Comparison of ENCODE assay signal across 23 cellular contexts in the genomic region with DNA sequence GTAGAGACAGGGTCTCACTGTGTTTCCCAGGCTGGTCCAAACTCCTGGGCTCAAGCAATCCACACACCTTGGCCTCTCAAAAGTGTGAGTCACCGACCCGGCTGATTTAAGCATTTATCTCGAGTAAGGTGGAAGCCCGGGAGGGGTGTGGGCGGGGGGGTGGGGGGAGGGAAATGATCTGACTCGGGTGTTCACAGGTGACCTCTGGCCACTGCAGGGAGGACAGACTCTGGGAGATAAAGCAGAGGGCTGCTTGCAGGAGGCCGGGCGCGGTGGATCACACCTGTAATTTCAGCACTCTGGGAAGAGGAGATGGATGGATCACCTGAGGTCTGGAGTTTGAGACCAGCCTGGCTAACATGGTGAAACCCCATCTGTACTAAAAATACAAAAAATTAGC. TPM values are rescaled to one million over a fixed set of nuclear protein-coding genes. Genes with fewer than 3 reads are reported as not detected.
DNase-seq lines count a peak whose midpoint lies in the region; ATAC-seq and TF ChIP-seq lines count a peak whose summit lies in the region.
"Had no signal": no experiment of that assay in that cellular context is flagged by ENCODE, and none has a peak within 500 bp of the region (broad histone marks: within the 10 kb centered on the region; RNA-seq: fewer than 3 reads in every experiment).

No MANE protein-coding gene starts in this region.

- peaks cover 0 to 5% of the 10 kb centered on the region in 2 donors for H3K36me3 Mint-ChIP-seq in activated T-cell treated with anti-CD3 and anti-CD28 coated beads, Interleukin-2, amount 50 U/mL, for 72 hours (ENCODE audit: insufficient read depth in 2 of 2)
- H3K36me3 Mint-ChIP-seq in central memory CD8-positive, alpha-beta T cell (ENCODE audit: insufficient read depth), result peaks cover 51% of the 10 kb centered on the region
- peaks cover 2% of the 10 kb centered on the region for H3K36me3 Mint-ChIP-seq in progenitor cell of endocrine pancreas (ENCODE audit: insufficient read depth)

- H3K27ac Mint-ChIP-seq in activated T-cell treated with anti-CD3 and anti-CD28 coated beads, Interleukin-2, amount 50 U/mL, for 72 hours, result peak overlapping the region; percentile 65
- H3K27ac Mint-ChIP-seq in central memory CD8-positive, alpha-beta T cell (ENCODE audit: low read depth), result peak overlapping the region; percentile 75
- peak overlapping the region; percentile 41 for H3K27ac Mint-ChIP-seq in progenitor cell of endocrine pancreas
- H3K27ac Mint-ChIP-seq: CD14-positive monocyte had no signal

- no peaks in the 10 kb centered on the region for H3K27me3 Mint-ChIP-seq in activated T-cell treated with anti-CD3 and anti-CD28 coated beads, Interleukin-2, amount 50 U/mL, for 72 hours (ENCODE audit: low read depth)
- H3K27me3 Mint-ChIP-seq in central memory CD8-positive, alpha-beta T cell, result no peaks in the 10 kb centered on the region
- H3K27me3 Mint-ChIP-seq in progenitor cell of endocrine pancreas, result peaks cover 12% of the 10 kb centered on the region

- H3K4me3 Mint-ChIP-seq in activated T-cell treated with anti-CD3 and anti-CD28 coated beads, Interleukin-2, amount 50 U/mL, for 72 hours, result no peak overlapping the region
- no peak overlapping the region for H3K4me3 Mint-ChIP-seq in central memory CD8-positive, alpha-beta T cell
- no peak overlapping the region for H3K4me3 Mint-ChIP-seq in progenitor cell of endocrine pancreas (ENCODE audit: low read depth)
- H3K4me3 Mint-ChIP-seq: CD14-positive monocyte had no signal

- no peak for DNase-seq in activated T-cell treated with anti-CD3 and anti-CD28 coated beads, Interleukin-2, amount 50 U/mL, for 72 hours
- DNase-seq in activated T-cell treated with anti-CD3 and anti-CD28 coated beads, Interleukin-2, amount 50 U/mL, for 48 hours, result no peak
- no peak for DNase-seq in central memory CD8-positive, alpha-beta T cell (ENCODE audit: low spot score in 2 of 2)
- no peak for DNase-seq in progenitor cell of endocrine pancreas (ENCODE audit: low spot score, unreplicated experiment)
- no peak for DNase-seq in left cardiac atrium
- DNase-seq: DMS79 treated with DMSO at 0.1 percent for 48 hours, H7, KG1, NCI-H1092 treated with DMSO at 0.1 percent for 48 hours, NCI-H1436 treated with DMSO at 0.1 percent for 48 hours, NCI-H2029 treated with DMSO at 0.1 percent for 48 hours, NCI-H2171, NCI-H345, NCI-H524, NCI-H82, SHP77, SW 1271 had no signal

- H3K4me1 Mint-ChIP-seq in activated T-cell treated with anti-CD3 and anti-CD28 coated beads, Interleukin-2, amount 50 U/mL, for 72 hours (ENCODE audit: low read depth), result no peaks in the 10 kb centered on the region
- no peaks in the 10 kb centered on the region for H3K4me1 Mint-ChIP-seq in central memory CD8-positive, alpha-beta T cell
- H3K4me1 Mint-ChIP-seq in progenitor cell of endocrine pancreas (ENCODE audit: low read depth), result peaks cover 10% of the 10 kb centered on the region

- H3K9me3 Mint-ChIP-seq in activated T-cell treated with anti-CD3 and anti-CD28 coated beads, Interleukin-2, amount 50 U/mL, for 72 hours, result no peaks in the 10 kb centered on the region
- H3K9me3 Mint-ChIP-seq in central memory CD8-positive, alpha-beta T cell, result no peaks in the 10 kb centered on the region
- H3K9me3 Mint-ChIP-seq in progenitor cell of endocrine pancreas (ENCODE audit: low read depth), result no peaks in the 10 kb centered on the region

- TF ChIP-seq CTCF in progenitor cell of endocrine pancreas (IDR thresholded peaks at IDR 0.05; ENCODE audit: unreplicated experiment), result no peak

- ATAC-seq in activated T-cell treated with anti-CD3 and anti-CD28 coated beads, Interleukin-2, amount 50 U/mL, for 72 hours (replicated peaks in 1 of 2), result no peak
- ATAC-seq in central memory CD8-positive, alpha-beta T cell (replicated peaks; ENCODE audit: extremely low read depth, poor library complexity, severe bottlenecking), result no peak
- ATAC-seq in left cardiac atrium, result no peak
- no peak for ATAC-seq in HG03442 (IDR thresholded peaks at IDR 0.05; ENCODE audit: unreplicated experiment)
- no peak for ATAC-seq in HG03045 (IDR thresholded peaks at IDR 0.05; ENCODE audit: unreplicated experiment)

- intact Hi-C loops in left cardiac atrium (cut with DNase I), result no loop called here

RNA-seq across cellular contexts. Expression of a gene that starts 7.9 kb away (rescaled TPM):
- 100 to 1,000 TPM in 1 of 2 donors, 10 to 100 TPM in 1; 92.1 to 105 TPM for total RNA-seq in activated T-cell treated with anti-CD3 and anti-CD28 coated beads, Interleukin-2, amount 50 U/mL, for 72 hours
- total RNA-seq in progenitor cell of endocrine pancreas (0.47 and 0.67 TPM in 2 replicates), left cardiac atrium (1 to 10 TPM; 1.1 to 1.9 TPM)
- total RNA-seq: RPMI7951 had no signal

RNA-seq across cellular contexts. Expression of a gene that starts 9.6 kb away (rescaled TPM):
- 1 to 10 TPM; 3.9 to 5.0 TPM for total RNA-seq in activated T-cell treated with anti-CD3 and anti-CD28 coated beads, Interleukin-2, amount 50 U/mL, for 72 hours
- total RNA-seq in progenitor cell of endocrine pancreas (63.0 and 71.2 TPM in 2 replicates), left cardiac atrium (not detected)
- total RNA-seq: HT1080, RPMI7951 had no signal

RNA-seq across cellular contexts. Expression of a gene that starts 14.1 kb away (rescaled TPM):
- total RNA-seq in activated T-cell treated with anti-CD3 and anti-CD28 coated beads, Interleukin-2, amount 50 U/mL, for 72 hours, result 10 to 100 TPM; 24.6 to 26.3 TPM
- total RNA-seq in progenitor cell of endocrine pancreas (75.2 and 76.2 TPM in 2 replicates), left cardiac atrium (10 to 100 TPM; 58.8 to 69.2 TPM)

RNA-seq across cellular contexts. Expression of a gene that starts 28.5 kb away (rescaled TPM):
- 10 to 100 TPM in 1 of 2 donors, 1 to 10 TPM in 1; 8.7 to 11.9 TPM for total RNA-seq in activated T-cell treated with anti-CD3 and anti-CD28 coated beads, Interleukin-2, amount 50 U/mL, for 72 hours
- total RNA-seq in progenitor cell of endocrine pancreas (41.7 and 43.4 TPM in 2 replicates), left cardiac atrium (1 to 10 TPM in 1 of 2 donors, under 1 TPM in 1; 0.94 to 4.2 TPM)
- total RNA-seq: RPMI7951 had no signal

RNA-seq across cellular contexts. Expression of a gene that starts 40.1 kb away (rescaled TPM):
- total RNA-seq in activated T-cell treated with anti-CD3 and anti-CD28 coated beads, Interleukin-2, amount 50 U/mL, for 72 hours, result under 1 TPM; 0.16 to 0.58 TPM
- 1.4 and 1.5 TPM in 2 replicates for total RNA-seq in progenitor cell of endocrine pancreas
- total RNA-seq in left cardiac atrium, result under 1 TPM; 0.18 TPM
- total RNA-seq: OCI-LY7, RPMI7951 had no signal

Comparison
In these comparisons a context has a peak if more than half of its experiments do, and no peak if none do; other contexts are left out.
1. RNA of a gene that starts 7.9 kb away (total RNA-seq): 92.1 to 105 TPM in activated T-cell treated with anti-CD3 and anti-CD28 coated beads, Interleukin-2, amount 50 U/mL, for 72 hours; 1.1 to 1.9 TPM in left cardiac atrium and 0.47 to 0.67 TPM in progenitor cell of endocrine pancreas; every median in the first group is over 10 times any median in the second.
2. RNA of a gene that starts 9.6 kb away (total RNA-seq): 63.0 to 71.2 TPM in progenitor cell of endocrine pancreas; 3.9 to 5.0 TPM in activated T-cell treated with anti-CD3 and anti-CD28 coated beads, Interleukin-2, amount 50 U/mL, for 72 hours and not detected in left cardiac atrium; every median in the first group is over 10 times any median in the second.
3. Peak in every context shown above with its lines, with median percentiles within 50 percentile points of each other: H3K27ac Mint-ChIP-seq.